In the genomic region with DNA sequence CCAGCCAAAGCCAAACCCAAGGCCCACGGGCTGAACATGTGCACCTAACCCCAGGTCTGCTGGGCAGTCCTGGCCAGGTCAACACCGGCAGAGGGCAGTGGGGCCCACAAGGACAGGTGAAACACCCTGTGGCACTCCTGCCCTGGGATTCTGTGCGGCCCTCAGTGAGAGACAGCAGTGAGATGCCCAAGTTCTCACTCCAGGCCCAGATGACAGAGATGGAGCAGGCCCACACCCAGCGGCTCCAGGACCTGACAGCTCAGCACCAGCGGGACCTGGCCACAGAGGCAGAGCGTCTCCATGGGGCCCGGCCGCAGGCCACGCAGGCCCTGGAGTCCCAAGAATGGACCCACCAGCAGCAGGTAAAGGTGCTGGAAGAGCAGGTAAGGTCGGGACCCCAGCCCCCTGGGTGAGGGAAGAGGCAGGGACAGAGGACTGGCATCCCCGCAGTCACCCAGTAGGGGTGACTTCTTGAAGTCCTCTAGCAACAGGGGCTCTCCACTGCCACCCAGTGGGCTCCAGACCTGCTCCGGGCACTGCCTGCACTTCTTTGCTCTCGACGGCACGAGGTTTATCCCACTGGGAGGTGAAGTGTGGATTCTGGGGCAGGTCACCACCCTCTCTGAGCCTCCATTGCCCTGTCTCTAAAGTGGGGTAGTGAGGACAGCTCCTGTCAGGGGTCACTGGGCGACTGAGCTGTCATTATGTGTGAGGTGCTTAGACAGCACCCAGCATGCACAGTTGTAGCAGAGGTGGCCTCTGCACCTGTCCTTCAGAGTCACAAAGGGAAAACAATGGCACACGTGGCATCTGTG, we compare ENCODE assay signal across 8 cellular contexts. TPM values are rescaled to one million over a fixed set of nuclear protein-coding genes. Genes with fewer than 3 reads are reported as not detected.
DNase-seq lines count a peak whose midpoint lies in the region; ATAC-seq and TF ChIP-seq lines count a peak whose summit lies in the region.

No MANE protein-coding gene starts in this region.

- peak; percentile 39 for DNase-seq in ELF-1 (ENCODE audit: low read depth, low spot score)
- peak; percentile 36 for DNase-seq in MV-4-11 (lab: John Stamatoyannopoulos, UW)
- peak; percentile 38 for DNase-seq in choroid plexus epithelial cell (ENCODE audit: low read depth)
- DNase-seq in osteoblast (ENCODE audit: insufficient read length, low spot score, missing footprints) = peak; percentile 95
- no peak for DNase-seq in activated T-cell treated with anti-CD3 and anti-CD28 coated beads, Interleukin-2, amount 50 U/mL, for 48 hours
- no peak for DNase-seq in effector memory CD8-positive, alpha-beta T cell

- H3K79me2 ChIP-seq in osteoblast (ENCODE audit: insufficient read depth, low read length) = no peaks in the 10 kb centered on the region

- ATAC-seq in GM19351 (IDR thresholded peaks at IDR 0.05; ENCODE audit: unreplicated experiment) (no peak), HG03139 (IDR thresholded peaks at IDR 0.05; ENCODE audit: unreplicated experiment) (no peak)
- ATAC-seq in effector memory CD8-positive, alpha-beta T cell (replicated peaks) = no peak

- no peaks in the 10 kb centered on the region for H3K36me3 ChIP-seq in osteoblast (ENCODE audit: insufficient read depth, low read length)

- H3K4me3 Mint-ChIP-seq in effector memory CD8-positive, alpha-beta T cell = no peak overlapping the region

- H3K4me3 ChIP-seq in choroid plexus epithelial cell (ENCODE audit: low read depth, low read length) (no peak overlapping the region), osteoblast (ENCODE audit: insufficient read depth, low read length) (no peak overlapping the region)

- H2AFZ ChIP-seq in osteoblast (ENCODE audit: low read length) = no peak overlapping the region

- no peaks in the 10 kb centered on the region for H3K36me3 Mint-ChIP-seq in effector memory CD8-positive, alpha-beta T cell (ENCODE audit: insufficient read depth)

- no peaks in the 10 kb centered on the region for H3K27me3 ChIP-seq in osteoblast (ENCODE audit: insufficient read depth, low read length)

- no peak overlapping the region for H3K4me2 ChIP-seq in osteoblast (ENCODE audit: insufficient read depth, low read length)

- H3K9me3 Mint-ChIP-seq in effector memory CD8-positive, alpha-beta T cell = no peaks in the 10 kb centered on the region

- no peaks in the 10 kb centered on the region for H3K4me1 Mint-ChIP-seq in effector memory CD8-positive, alpha-beta T cell (ENCODE audit: low read depth in 2 of 2)

- peaks cover 8% of the 10 kb centered on the region for H3K9me3 ChIP-seq in osteoblast (ENCODE audit: low read depth, low read length)

- no peaks in the 10 kb centered on the region for H4K20me1 ChIP-seq in osteoblast (ENCODE audit: insufficient read depth, low read length)

- TF ChIP-seq CTCF in choroid plexus epithelial cell (conservative IDR thresholded peaks at IDR 0.05; ENCODE audit: low read depth, low read length) (peak; percentile 67), osteoblast (IDR thresholded peaks at IDR 0.05; ENCODE audit: extremely low read depth, low read depth, low read length) (peak; percentile 66)

- no peak overlapping the region for H3K27ac ChIP-seq in osteoblast (ENCODE audit: low read depth, low read length)

- peaks cover 8 to 33% of the 10 kb centered on the region in 2 donors for H3K27me3 Mint-ChIP-seq in effector memory CD8-positive, alpha-beta T cell

- no peak overlapping the region for H3K27ac Mint-ChIP-seq in effector memory CD8-positive, alpha-beta T cell

- H3K4me1 ChIP-seq in osteoblast (ENCODE audit: insufficient read depth, low read length) = peaks cover 30% of the 10 kb centered on the region

RNA-seq across cellular contexts. Expression of gene SNED1, which starts 8.8 kb away (rescaled TPM):
- 94.8 and 127 TPM in 2 replicates for total RNA-seq in osteoblast

Comparison
In these comparisons a context has a peak if more than half of its experiments do, and no peak if none do; other contexts are left out.
1. DNase-seq: peak in ELF-1 (single experiment), MV-4-11 (single experiment), choroid plexus epithelial cell (single experiment) and osteoblast (single experiment); none in activated T-cell treated with anti-CD3 and anti-CD28 coated beads, Interleukin-2, amount 50 U/mL, for 48 hours (0 of 2) and effector memory CD8-positive, alpha-beta T cell (0 of 3).